ENCODE assay signal across 8 cellular contexts in the genomic region with DNA sequence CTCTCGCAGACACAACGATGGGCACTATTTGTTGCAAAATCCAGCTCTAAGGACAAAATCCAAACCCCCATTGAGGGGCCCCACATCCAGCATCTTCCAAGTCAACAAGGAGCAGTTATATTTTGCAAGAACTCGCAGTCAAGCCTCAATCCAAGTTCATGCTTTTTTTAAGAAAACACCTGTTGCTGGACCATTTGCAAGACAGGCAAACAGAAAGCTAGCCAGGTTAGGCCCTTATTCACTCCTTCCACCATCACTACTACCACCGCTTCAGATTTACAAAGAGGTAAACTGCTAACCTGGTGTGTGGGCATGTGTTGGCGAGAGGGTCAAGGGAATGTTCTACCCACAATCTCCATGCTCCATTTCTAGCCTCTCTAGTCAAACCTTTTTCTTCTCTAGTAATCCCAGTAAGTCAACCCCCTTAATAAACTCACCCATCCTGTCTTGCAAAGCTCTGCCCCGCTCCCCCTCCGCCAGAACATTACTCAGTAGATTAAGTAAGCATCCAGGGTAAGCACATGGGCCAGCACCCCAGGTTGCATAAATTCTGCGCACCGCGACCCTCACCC. TPM values are rescaled to one million over a fixed set of nuclear protein-coding genes. Genes with fewer than 3 reads are reported as not detected.
DNase-seq lines count a peak whose midpoint lies in the region; ATAC-seq and TF ChIP-seq lines count a peak whose summit lies in the region.

No MANE protein-coding gene starts in this region.

- peak overlapping the region; percentile 76 for H3K4me3 ChIP-seq in CD4-positive, CD25-positive, alpha-beta regulatory T cell (ENCODE audit: low read depth, low read length)

- no peak for TF ChIP-seq CTCF in nephron (IDR thresholded peaks at IDR 0.05; ENCODE audit: unreplicated experiment in 3 of 3)

- no peak for ATAC-seq in CD4-positive, CD25-positive, alpha-beta regulatory T cell (ENCODE audit: low read depth in 2 of 2)
- no peak for ATAC-seq in HG02884 (IDR thresholded peaks at IDR 0.05; ENCODE audit: unreplicated experiment)
- no peak for ATAC-seq in HG03460 (IDR thresholded peaks at IDR 0.05; ENCODE audit: unreplicated experiment)
- no peak for ATAC-seq in GM21528 (IDR thresholded peaks at IDR 0.05; ENCODE audit: low FRiP score, unreplicated experiment)
- ATAC-seq in HG02571 (IDR thresholded peaks at IDR 0.05; ENCODE audit: unreplicated experiment) = no peak

- no peaks in the 10 kb centered on the region for H3K27me3 Mint-ChIP-seq in CD4-positive, CD25-positive, alpha-beta regulatory T cell
- no peaks in the 10 kb centered on the region for H3K27me3 Mint-ChIP-seq in dendritic cell treated with granulocyte-macrophage colony-stimulating factor and Interleukin-4, amounts not matched to agents 40 ng/mL and 50 ng/mL, for 4 days
- H3K27me3 Mint-ChIP-seq in nephron (ENCODE audit: low read depth) = peaks cover 7% of the 10 kb centered on the region

- H3K4me1 Mint-ChIP-seq in CD4-positive, CD25-positive, alpha-beta regulatory T cell = peaks cover 10 to 40% (median 34%) of the 10 kb centered on the region in 4 donors
- peaks cover 30% of the 10 kb centered on the region for H3K4me1 Mint-ChIP-seq in dendritic cell treated with granulocyte-macrophage colony-stimulating factor and Interleukin-4, amounts not matched to agents 40 ng/mL and 50 ng/mL, for 4 days (ENCODE audit: low read depth)
- peaks cover 51% of the 10 kb centered on the region for H3K4me1 Mint-ChIP-seq in nephron

- H3K27me3 ChIP-seq in CD4-positive, CD25-positive, alpha-beta regulatory T cell (ENCODE audit: control insufficient read depth, insufficient read depth, low read length) = no peaks in the 10 kb centered on the region

- DNase-seq in CD4-positive, CD25-positive, alpha-beta regulatory T cell = peak in 2 of 3 donors; percentile 7
- DNase-seq in M059J (ENCODE audit: low read depth) = peak; percentile 12

- no peaks in the 10 kb centered on the region for H3K36me3 ChIP-seq in CD4-positive, CD25-positive, alpha-beta regulatory T cell (ENCODE audit: control insufficient read depth, insufficient read depth, low read length)

- H3K4me1 ChIP-seq in CD4-positive, CD25-positive, alpha-beta regulatory T cell (ENCODE audit: control insufficient read depth, insufficient read depth, low read length, poor library complexity, severe bottlenecking) = peaks cover 11% of the 10 kb centered on the region

- peak overlapping the region; percentile 58 for H3K27ac ChIP-seq in CD4-positive, CD25-positive, alpha-beta regulatory T cell (ENCODE audit: insufficient read depth, low read length, poor library complexity, severe bottlenecking)

- H3K4me3 Mint-ChIP-seq in CD4-positive, CD25-positive, alpha-beta regulatory T cell = peak overlapping the region; percentile 86 to 94 (median 90)
- peak overlapping the region; percentile 85 for H3K4me3 Mint-ChIP-seq in dendritic cell treated with granulocyte-macrophage colony-stimulating factor and Interleukin-4, amounts not matched to agents 40 ng/mL and 50 ng/mL, for 4 days
- peak overlapping the region; percentile 92 to 96 (median 95) for H3K4me3 Mint-ChIP-seq in nephron

- intact Hi-C loops in dendritic cell treated with granulocyte-macrophage colony-stimulating factor and Interleukin-4, amounts not matched to agents 40 ng/mL and 50 ng/mL, for 4 days (cut with micrococcal nuclease) = no loop called here

- H3K9me3 Mint-ChIP-seq in CD4-positive, CD25-positive, alpha-beta regulatory T cell = no peaks in the 10 kb centered on the region
- no peaks in the 10 kb centered on the region for H3K9me3 Mint-ChIP-seq in dendritic cell treated with granulocyte-macrophage colony-stimulating factor and Interleukin-4, amounts not matched to agents 40 ng/mL and 50 ng/mL, for 4 days
- H3K9me3 Mint-ChIP-seq in nephron = no peaks in the 10 kb centered on the region

- H3K9me3 ChIP-seq in CD4-positive, CD25-positive, alpha-beta regulatory T cell (ENCODE audit: control insufficient read depth in 2 of 2, low read length in 2 of 2) = no peaks in the 10 kb centered on the region

- H3K27ac Mint-ChIP-seq in CD4-positive, CD25-positive, alpha-beta regulatory T cell = peak overlapping the region in 2 of 3 donors; percentile 86 to 92
- peak overlapping the region; percentile 82 for H3K27ac Mint-ChIP-seq in dendritic cell treated with granulocyte-macrophage colony-stimulating factor and Interleukin-4, amounts not matched to agents 40 ng/mL and 50 ng/mL, for 4 days
- peak overlapping the region; percentile 24 to 87 (median 83) for H3K27ac Mint-ChIP-seq in nephron

- no peaks in the 10 kb centered on the region for H3K36me3 Mint-ChIP-seq in CD4-positive, CD25-positive, alpha-beta regulatory T cell
- H3K36me3 Mint-ChIP-seq in dendritic cell treated with granulocyte-macrophage colony-stimulating factor and Interleukin-4, amounts not matched to agents 40 ng/mL and 50 ng/mL, for 4 days (ENCODE audit: low read depth) = peaks cover 16% of the 10 kb centered on the region
- H3K36me3 Mint-ChIP-seq in nephron (ENCODE audit: low read depth) = peaks cover 21% of the 10 kb centered on the region

RNA-seq across cellular contexts. Expression of a gene that starts 0.7 kb away (rescaled TPM):
- 27.6 TPM for total RNA-seq in CD4-positive, CD25-positive, alpha-beta regulatory T cell
- 10 to 100 TPM; 31.1 to 39.8 (median 34.8) TPM for polyA plus RNA-seq in CD4-positive, CD25-positive, alpha-beta regulatory T cell
- 83.0 and 87.6 TPM in 2 replicates for total RNA-seq in M059J (2014; rRNA removed; shearing (Covaris generic))

RNA-seq across cellular contexts. Expression of a gene that starts 50.7 kb away (rescaled TPM):
- 94.8 TPM for total RNA-seq in CD4-positive, CD25-positive, alpha-beta regulatory T cell
- polyA plus RNA-seq in CD4-positive, CD25-positive, alpha-beta regulatory T cell = 10 to 100 TPM; 73.2 to 85.5 (median 81.1) TPM
- total RNA-seq in M059J (2014; rRNA removed; shearing (Covaris generic)) = 56.3 and 72.9 TPM in 2 replicates
